ENCODE assay signal across 13 cellular contexts in genomic region chr4:132614682-132615081, GRCh38.
DNase-seq lines count a peak whose midpoint lies in the region; ATAC-seq and TF ChIP-seq lines count a peak whose summit lies in the region.
"Had no signal": no experiment of that assay in that cellular context is flagged by ENCODE, and none has a peak within 500 bp of the region (broad histone marks: within the 10 kb centered on the region; RNA-seq: fewer than 3 reads in every experiment).

No MANE protein-coding gene starts in this region.

- peaks cover 5% of the 10 kb centered on the region for H3K36me3 Mint-ChIP-seq in nephron progenitor cell (ENCODE audit: low read depth)
- no peaks in the 10 kb centered on the region for H3K36me3 Mint-ChIP-seq in activated T-helper 17 cell treated with anti-CD3 and anti-CD28 coated beads, Interleukin-2, amount 50 U/mL, for 72 hours (ENCODE audit: low read depth)

- H3K4me2 ChIP-seq in DND-41 (ENCODE audit: insufficient read depth, low read length) (no peak overlapping the region), Loucy (ENCODE audit: low read depth, low read length, poor library complexity, severe bottlenecking) (no peak overlapping the region)

- H3K27ac Mint-ChIP-seq in nephron progenitor cell, result no peak overlapping the region
- H3K27ac Mint-ChIP-seq in activated T-helper 17 cell treated with anti-CD3 and anti-CD28 coated beads, Interleukin-2, amount 50 U/mL, for 72 hours, result no peak overlapping the region
- H3K27ac Mint-ChIP-seq: activated T-helper 2 cell treated with anti-CD3 and anti-CD28 coated beads, Interferon-gamma antibody, Interleukin-2, Interleukin-4, amounts not matched to agents 10 μg/mL and 5 μg/mL and 100 μg/mL, durations not matched to agents 14 hours and 24 hours and 36 hours had no signal

- DNase-seq in DND-41 (no peak), brain microvascular endothelial cell (no peak), nephron progenitor cell (no peak), NCI-H2171 (lab: John Stamatoyannopoulos, UW) (no peak)
- DNase-seq: GDM1, NCI-H2081, uterus had no signal

- H3K27me3 Mint-ChIP-seq in nephron progenitor cell (ENCODE audit: low read depth, poor library complexity), result no peaks in the 10 kb centered on the region
- H3K27me3 Mint-ChIP-seq in activated T-helper 17 cell treated with anti-CD3 and anti-CD28 coated beads, Interleukin-2, amount 50 U/mL, for 72 hours, result no peaks in the 10 kb centered on the region

- H3K4me1 ChIP-seq in DND-41 (ENCODE audit: insufficient read depth, low read length) (peaks cover 16% of the 10 kb centered on the region), Loucy (ENCODE audit: insufficient read depth, low read length, poor library complexity, severe bottlenecking) (peaks cover 4% of the 10 kb centered on the region)
- H3K4me1 ChIP-seq: uterus had no signal

- no peaks in the 10 kb centered on the region for H3K4me1 Mint-ChIP-seq in nephron progenitor cell
- no peaks in the 10 kb centered on the region for H3K4me1 Mint-ChIP-seq in activated T-helper 17 cell treated with anti-CD3 and anti-CD28 coated beads, Interleukin-2, amount 50 U/mL, for 72 hours

- no peak overlapping the region for H3K4me3 Mint-ChIP-seq in nephron progenitor cell
- H3K4me3 Mint-ChIP-seq in activated T-helper 17 cell treated with anti-CD3 and anti-CD28 coated beads, Interleukin-2, amount 50 U/mL, for 72 hours, result no peak overlapping the region

- TF ChIP-seq CTCF in DND-41 (IDR thresholded peaks at IDR 0.05; ENCODE audit: borderline replicate concordance, extremely low read depth, low read length, poor library complexity, severe bottlenecking), result peak; percentile 50
- TF ChIP-seq CTCF in Loucy (conservative IDR thresholded peaks at IDR 0.05; ENCODE audit: low read length), result peak; percentile 72
- peak; percentile 33 for TF ChIP-seq CTCF in brain microvascular endothelial cell (IDR thresholded peaks at IDR 0.05; ENCODE audit: low read depth, low read length, missing control alignments)
- peak; percentile 43 for TF ChIP-seq CTCF in nephron progenitor cell (IDR thresholded peaks at IDR 0.05)

- no peaks in the 10 kb centered on the region for H3K9me2 ChIP-seq in Loucy (replicated peaks; ENCODE audit: low read depth, low read length)

- H4K20me1 ChIP-seq in DND-41 (ENCODE audit: insufficient read depth, low read length), result no peaks in the 10 kb centered on the region
- H4K20me1 ChIP-seq in Loucy (ENCODE audit: insufficient read depth, low read length, poor library complexity, severe bottlenecking), result no peaks in the 10 kb centered on the region

- in situ Hi-C loops in brain microvascular endothelial cell (cut with HindIII; ENCODE audit: low pct_ligation_motif_present, low sequenced_read_pairs), result no loop called here

- H3K4me3 ChIP-seq in DND-41 (ENCODE audit: low read depth in 1 of 2, low read length in 2 of 2) (no peak overlapping the region), Loucy (ENCODE audit: low read length, poor library complexity, severe bottlenecking) (no peak overlapping the region), brain microvascular endothelial cell (ENCODE audit: low read depth, low read length) (no peak overlapping the region)
- H3K4me3 ChIP-seq: skin epidermis, uterus had no signal

- H3K79me2 ChIP-seq in DND-41 (ENCODE audit: insufficient read depth, low read length) (no peaks in the 10 kb centered on the region), Loucy (ENCODE audit: insufficient read depth, low read length) (no peaks in the 10 kb centered on the region)

- H3K9ac ChIP-seq in DND-41 (ENCODE audit: low read depth, low read length) (no peak overlapping the region), Loucy (ENCODE audit: low read depth, low read length, poor library complexity, severe bottlenecking) (no peak overlapping the region)

- peaks cover 18% of the 10 kb centered on the region for H3K9me3 ChIP-seq in DND-41 (ENCODE audit: insufficient read depth, low read length, severe bottlenecking)
- peaks cover 15% of the 10 kb centered on the region; the same call in 1 of the 2 replicates for H3K9me3 ChIP-seq in Loucy (ENCODE audit: insufficient read depth, low read depth, low read length)
- H3K9me3 ChIP-seq: uterus had no signal

- H3K27me3 ChIP-seq in DND-41 (ENCODE audit: insufficient read depth, low read length, poor library complexity) (no peaks in the 10 kb centered on the region), Loucy (ENCODE audit: insufficient read depth, low read length, poor library complexity, severe bottlenecking) (no peaks in the 10 kb centered on the region), brain microvascular endothelial cell (replicated peaks) (no peaks in the 10 kb centered on the region)
- H3K27me3 ChIP-seq: uterus had no signal

- no peak overlapping the region for H3K27ac ChIP-seq in DND-41 (ENCODE audit: low read length)
- no peak overlapping the region for H3K27ac ChIP-seq in brain microvascular endothelial cell
- H3K27ac ChIP-seq: skin epidermis, uterus had no signal

- H3F3A ChIP-seq in Loucy (ENCODE audit: low read depth), result no peaks in the 10 kb centered on the region

- H3K36me3 ChIP-seq in DND-41 (ENCODE audit: insufficient read depth, low read length) (peaks cover 15% of the 10 kb centered on the region), Loucy (ENCODE audit: insufficient read depth, low read length) (no peaks in the 10 kb centered on the region), brain microvascular endothelial cell (replicated peaks) (no peaks in the 10 kb centered on the region)
- H3K36me3 ChIP-seq: uterus had no signal

- H3K9me3 Mint-ChIP-seq in nephron progenitor cell, result peaks cover 24% of the 10 kb centered on the region
- H3K9me3 Mint-ChIP-seq in activated T-helper 17 cell treated with anti-CD3 and anti-CD28 coated beads, Interleukin-2, amount 50 U/mL, for 72 hours, result peaks cover 8% of the 10 kb centered on the region

- H2AFZ ChIP-seq in DND-41 (ENCODE audit: low read depth, low read length), result no peak overlapping the region
- H2AFZ ChIP-seq in Loucy (ENCODE audit: low read length), result no peak overlapping the region

- no peak for ATAC-seq in DND-41 (ENCODE audit: insufficient read depth, low read depth)
- no peak for ATAC-seq in HG02870 (IDR thresholded peaks at IDR 0.05; ENCODE audit: unreplicated experiment)
- no peak for ATAC-seq in activated T-helper 17 cell treated with anti-CD3 and anti-CD28 coated beads, Interleukin-2, amount 50 U/mL, for 72 hours (replicated peaks)
- ATAC-seq: Right ventricle myocardium inferior had no signal
